13 cellular contexts compared by ENCODE assay signal in the genomic region with DNA sequence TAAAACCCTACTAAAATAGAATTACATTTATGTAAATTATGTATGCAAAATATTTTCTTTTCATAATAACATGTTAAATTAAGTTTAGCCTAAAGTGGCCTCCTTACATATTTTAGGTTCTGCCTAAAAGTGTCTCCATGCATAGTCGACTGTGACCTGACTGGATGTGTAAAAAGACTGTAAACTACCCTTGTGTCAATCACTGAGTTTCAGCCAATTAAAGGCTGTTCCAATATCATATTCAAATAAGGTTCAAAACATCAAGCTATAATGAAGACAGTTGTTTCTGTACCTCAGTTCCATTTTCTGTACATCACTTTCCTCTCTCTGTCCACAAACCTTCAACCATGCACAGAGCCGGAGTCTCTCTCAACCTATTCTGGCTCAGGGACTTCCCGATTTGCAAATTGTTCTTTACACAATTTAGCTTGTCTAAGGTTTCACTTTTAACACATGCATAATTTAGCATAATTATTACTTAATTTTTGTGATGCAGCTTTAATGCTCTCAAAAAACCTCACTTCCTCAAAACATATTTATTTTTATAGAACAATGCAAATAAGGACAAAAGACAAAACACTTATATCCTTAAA.
DNase-seq lines count a peak whose midpoint lies in the region; ATAC-seq and TF ChIP-seq lines count a peak whose summit lies in the region.
"Had no signal": no experiment of that assay in that cellular context is flagged by ENCODE, and none has a peak within 500 bp of the region (broad histone marks: within the 10 kb centered on the region; RNA-seq: fewer than 3 reads in every experiment).

No MANE protein-coding gene starts in this region.

- H3K4me1 ChIP-seq in mucosa of descending colon (ENCODE audit: low read depth) (peaks cover 13% of the 10 kb centered on the region), neural progenitor cell (peaks cover 34% of the 10 kb centered on the region)

- no peak overlapping the region for H3K4me3 Mint-ChIP-seq in neural progenitor cell
- no peak overlapping the region for H3K4me3 Mint-ChIP-seq in endothelial cell (ENCODE audit: unreplicated experiment)
- H3K4me3 Mint-ChIP-seq: stimulated activated effector memory CD8-positive, alpha-beta T cell treated with anti-CD3 and anti-CD28 coated beads, Interleukin-12 subunit alpha, Interleukin-12 subunit beta, amount 100 ng/mL, for 72 hours had no signal

- H3K27ac Mint-ChIP-seq in neural progenitor cell: no peak overlapping the region
- H3K27ac Mint-ChIP-seq in endothelial cell (ENCODE audit: unreplicated experiment): no peak overlapping the region
- H3K27ac Mint-ChIP-seq: stimulated activated effector memory CD8-positive, alpha-beta T cell treated with anti-CD3 and anti-CD28 coated beads, Interleukin-12 subunit alpha, Interleukin-12 subunit beta, amount 100 ng/mL, for 72 hours had no signal

- no peaks in the 10 kb centered on the region for H3K36me3 ChIP-seq in mucosa of descending colon (ENCODE audit: low read depth)
- H3K36me3 ChIP-seq in neural progenitor cell: no peaks in the 10 kb centered on the region

- no peaks in the 10 kb centered on the region for H4K20me1 ChIP-seq in neural progenitor cell (ENCODE audit: low read depth)

- H3K36me3 Mint-ChIP-seq in neural progenitor cell (peaks cover 37% of the 10 kb centered on the region), endothelial cell (ENCODE audit: low read depth, unreplicated experiment) (peaks cover 21% of the 10 kb centered on the region)
- H3K36me3 Mint-ChIP-seq: stimulated activated effector memory CD8-positive, alpha-beta T cell treated with anti-CD3 and anti-CD28 coated beads, Interleukin-12 subunit alpha, Interleukin-12 subunit beta, amount 100 ng/mL, for 72 hours had no signal

- peak; percentile 95 for ATAC-seq in GM18870 (IDR thresholded peaks at IDR 0.05; ENCODE audit: unreplicated experiment)
- ATAC-seq in GM21825 (IDR thresholded peaks at IDR 0.05; ENCODE audit: unreplicated experiment): peak; percentile 87
- ATAC-seq in HG03354 (IDR thresholded peaks at IDR 0.05; ENCODE audit: poor library complexity, severe bottlenecking, unreplicated experiment): peak; percentile 92
- ATAC-seq in mucosa of descending colon: peak; percentile 27
- ATAC-seq: foreskin keratinocyte; stimulated activated effector memory CD8-positive, alpha-beta T cell treated with anti-CD3 and anti-CD28 coated beads, Interleukin-12 subunit alpha, Interleukin-12 subunit beta, amount 100 ng/mL, for 72 hours had no signal

- peaks cover 33% of the 10 kb centered on the region for H3F3A ChIP-seq in neural progenitor cell (ENCODE audit: low read depth)

- H3K27ac ChIP-seq in neural progenitor cell: no peak overlapping the region
- H3K27ac ChIP-seq: foreskin keratinocyte had no signal

- H2AFZ ChIP-seq in neural progenitor cell (replicated peaks): no peak overlapping the region

- no peak for TF ChIP-seq CTCF in mucosa of descending colon (IDR thresholded peaks at IDR 0.05)
- no peak for TF ChIP-seq CTCF in neural progenitor cell (IDR thresholded peaks at IDR 0.05)
- no peak for TF ChIP-seq CTCF in endothelial cell (IDR thresholded peaks at IDR 0.05; ENCODE audit: unreplicated experiment)

- intact Hi-C loops in mucosa of descending colon (cut with DNase I, micrococcal nuclease): no loop called here

- no peaks in the 10 kb centered on the region for H3K9me3 ChIP-seq in mucosa of descending colon
- H3K9me3 ChIP-seq in neural progenitor cell (ENCODE audit: low read depth): no peaks in the 10 kb centered on the region

- DNase-seq in mucosa of descending colon (no peak), NCI-H510A treated with DMSO at 0.1 percent for 48 hours (lab: John Stamatoyannopoulos, UW) (no peak), neural progenitor cell (ENCODE audit: low spot score) (no peak), hepatic stellate cell (ENCODE audit: low spot score) (no peak), endothelial cell (ENCODE audit: low spot score) (no peak)
- DNase-seq: activated T-cell treated with anti-CD3 and anti-CD28 coated beads for 4 hours, caudate nucleus, DMS153, foreskin keratinocyte had no signal

- no peak overlapping the region for H3K4me2 ChIP-seq in neural progenitor cell

- no peak overlapping the region for H3K4me3 ChIP-seq in mucosa of descending colon
- H3K4me3 ChIP-seq in neural progenitor cell: no peak overlapping the region

- peaks cover 57% of the 10 kb centered on the region for H3K79me2 ChIP-seq in neural progenitor cell (ENCODE audit: low read depth)

- H3K27me3 ChIP-seq in neural progenitor cell: no peaks in the 10 kb centered on the region
- H3K27me3 ChIP-seq: foreskin keratinocyte had no signal

- peaks cover 37% of the 10 kb centered on the region for H3K9me3 Mint-ChIP-seq in neural progenitor cell
- H3K9me3 Mint-ChIP-seq in endothelial cell (ENCODE audit: unreplicated experiment): no peaks in the 10 kb centered on the region

- H3K9ac ChIP-seq in neural progenitor cell: no peak overlapping the region

- H3K4me1 Mint-ChIP-seq in neural progenitor cell (peaks cover 32% of the 10 kb centered on the region), endothelial cell (ENCODE audit: unreplicated experiment) (no peaks in the 10 kb centered on the region)
- H3K4me1 Mint-ChIP-seq: stimulated activated effector memory CD8-positive, alpha-beta T cell treated with anti-CD3 and anti-CD28 coated beads, Interleukin-12 subunit alpha, Interleukin-12 subunit beta, amount 100 ng/mL, for 72 hours had no signal

- H3K27me3 Mint-ChIP-seq in neural progenitor cell (ENCODE audit: insufficient read depth, low read depth): no peaks in the 10 kb centered on the region
- H3K27me3 Mint-ChIP-seq in endothelial cell (ENCODE audit: unreplicated experiment): no peaks in the 10 kb centered on the region

Comparison
In these comparisons a context has a peak if more than half of its experiments do, and no peak if none do; other contexts are left out.
1. ATAC-seq: peak in every context shown above with its lines; median percentile 95 in GM18870; 92 in HG03354; 87 in GM21825; 27 in mucosa of descending colon.